In genomic region chr2:71530987-71531332, GRCh38 we compare ENCODE assay signal across 15 cellular contexts.
"Had no signal": no experiment of that assay in that cellular context is flagged by ENCODE, and none has a peak within 500 bp of the region (broad histone marks: within the 10 kb centered on the region; RNA-seq: fewer than 3 reads in every experiment).

No MANE protein-coding gene starts in this region.

- H3K36me3 ChIP-seq: thyroid gland had no signal

- H3K4me1 Mint-ChIP-seq: activated naive CD4-positive, alpha-beta T cell treated with anti-CD3 and anti-CD28 coated beads, Interleukin-2, amount 10 ng/mL, durations not matched to agents 7 days and 5 days; activated T-helper 17 cell treated with anti-CD3 and anti-CD28 coated beads, Interleukin-2, amount 50 U/mL, for 72 hours; endodermal cell; naive B cell had no signal

- DNase-seq: left lung; naive B cell; stimulated activated CD4-positive, alpha-beta T cell treated with anti-CD3 and anti-CD28 coated beads, Interleukin-4, amount 100 ng/mL, for 1 hour; stimulated activated naive B cell treated with anti-CD40 and anti-IgM and Interleukin-4, amounts not matched to agents 10 μg/mL and 1 μg/mL and 100 μg/mL, for 72 hours; thyroid gland had no signal

- H3K4me1 ChIP-seq: right atrium auricular region, thyroid gland had no signal

- H2AFZ ChIP-seq: hepatocyte had no signal

- H3K27ac ChIP-seq: cardiac muscle cell, dorsolateral prefrontal cortex, hepatocyte, right atrium auricular region, skin epidermis, thyroid gland had no signal

- H3K4me3 Mint-ChIP-seq: activated naive CD4-positive, alpha-beta T cell treated with anti-CD3 and anti-CD28 coated beads, Interleukin-2, amount 10 ng/mL, durations not matched to agents 7 days and 5 days; activated T-helper 17 cell treated with anti-CD3 and anti-CD28 coated beads, Interleukin-2, amount 50 U/mL, for 72 hours; endodermal cell; naive B cell; stimulated activated naive B cell treated with anti-CD40 and anti-IgM and Interleukin-4, amounts not matched to agents 10 μg/mL and 1 μg/mL and 100 μg/mL, for 72 hours; T-helper 1 cell treated with Interleukin-12 subunit alpha and Interleukin-12 subunit beta and Interleukin-4 antibody, amounts not matched to agents 30 μg/mL and 1 μg/mL, for 36 hours; WTC11 had no signal

- H3K27me3 ChIP-seq: cardiac muscle cell, right atrium auricular region, thyroid gland had no signal

- H3K79me2 ChIP-seq: hepatocyte had no signal

- H3K4me3 ChIP-seq: cardiac muscle cell, dorsolateral prefrontal cortex, hepatocyte, left lung, right atrium auricular region, skin epidermis, thyroid gland had no signal

- H3K9me3 Mint-ChIP-seq: activated naive CD4-positive, alpha-beta T cell treated with anti-CD3 and anti-CD28 coated beads, Interleukin-2, amount 10 ng/mL, durations not matched to agents 7 days and 5 days; activated T-helper 17 cell treated with anti-CD3 and anti-CD28 coated beads, Interleukin-2, amount 50 U/mL, for 72 hours; endodermal cell; naive B cell; stimulated activated naive B cell treated with anti-CD40 and anti-IgM and Interleukin-4, amounts not matched to agents 10 μg/mL and 1 μg/mL and 100 μg/mL, for 72 hours; T-helper 1 cell treated with Interleukin-12 subunit alpha and Interleukin-12 subunit beta and Interleukin-4 antibody, amounts not matched to agents 30 μg/mL and 1 μg/mL, for 36 hours; WTC11 had no signal

- H3K4me2 ChIP-seq: hepatocyte had no signal

- H3K27ac Mint-ChIP-seq: activated naive CD4-positive, alpha-beta T cell treated with anti-CD3 and anti-CD28 coated beads, Interleukin-2, amount 10 ng/mL, durations not matched to agents 7 days and 5 days; activated T-helper 17 cell treated with anti-CD3 and anti-CD28 coated beads, Interleukin-2, amount 50 U/mL, for 72 hours; endodermal cell; stimulated activated naive B cell treated with anti-CD40 and anti-IgM and Interleukin-4, amounts not matched to agents 10 μg/mL and 1 μg/mL and 100 μg/mL, for 72 hours; T-helper 1 cell treated with Interleukin-12 subunit alpha and Interleukin-12 subunit beta and Interleukin-4 antibody, amounts not matched to agents 30 μg/mL and 1 μg/mL, for 36 hours; WTC11 had no signal

- H3K36me3 Mint-ChIP-seq: activated naive CD4-positive, alpha-beta T cell treated with anti-CD3 and anti-CD28 coated beads, Interleukin-2, amount 10 ng/mL, durations not matched to agents 7 days and 5 days; naive B cell; stimulated activated naive B cell treated with anti-CD40 and anti-IgM and Interleukin-4, amounts not matched to agents 10 μg/mL and 1 μg/mL and 100 μg/mL, for 72 hours; WTC11 had no signal
